Comparison of ENCODE assay signal across 1 cellular context in genomic region chr1:200849430-200849829, GRCh38.
TF ChIP-seq lines count a peak whose summit lies in the region.

No MANE protein-coding gene starts in this region.

TF ChIP-seq in HepG2, 621 proteins besides CTCF, POLR2A, EP300 and RAD21:
- TF ChIP-seq CSRNP1 (CRISPR knock-in tag; IDR thresholded peaks at IDR 0.05): no peak
